ENCODE assay signal across 10 cellular contexts in genomic region chr3:114566162-114566755, GRCh38.
DNase-seq lines count a peak whose midpoint lies in the region; ATAC-seq and TF ChIP-seq lines count a peak whose summit lies in the region.
"Had no signal": no experiment of that assay in that cellular context is flagged by ENCODE, and none has a peak within 500 bp of the region (broad histone marks: within the 10 kb centered on the region; RNA-seq: fewer than 3 reads in every experiment).

No MANE protein-coding gene starts in this region.

- WGBS in ovary, 3 donors, result 92 to 96% (median 92%) methylated on average over 5 of the region's 5 CpGs
- 85 to 91% methylated on average over 5 of the region's 5 CpGs for whole genome bisulfite sequencing in sigmoid colon, 2 donors

- H3K4me3 ChIP-seq in ovary (no peak overlapping the region), sigmoid colon (no peak overlapping the region), PC-3 (ENCODE audit: low read length) (no peak overlapping the region)

- no peaks in the 10 kb centered on the region for H3K79me2 ChIP-seq in PC-3 (ENCODE audit: low read length)

- no peaks in the 10 kb centered on the region for H3K9me2 ChIP-seq in PC-3 (replicated peaks; ENCODE audit: low read length)

- TF ChIP-seq POLR2A in ovary (IDR thresholded peaks at IDR 0.05) (no peak), sigmoid colon (IDR thresholded peaks at IDR 0.05) (no peak)

- H3F3A ChIP-seq in PC-3 (ENCODE audit: low read length, unreplicated experiment), result no peaks in the 10 kb centered on the region

- DNase-seq in iris pigment epithelial cell (ENCODE audit: low read depth) (peak; percentile 20), ovary (no peak), sigmoid colon (no peak), PC-3 (no peak)
- DNase-seq: DMS 273 treated with DMSO at 0.1 percent for 48 hours, NCI-H1417 had no signal

- H2AFZ ChIP-seq in PC-3 (ENCODE audit: low read length), result no peak overlapping the region

- POLR2A ChIA-PET in PC-3 (lab: Charles Lee; ENCODE audit: unreplicated experiment), result no interaction called here

- H3K27ac ChIP-seq in ovary (no peak overlapping the region), sigmoid colon (no peak overlapping the region), PC-3 (ENCODE audit: low read length) (no peak overlapping the region)

- H3K4me1 ChIP-seq in ovary (ENCODE audit: insufficient read depth), result no peaks in the 10 kb centered on the region
- H3K4me1 ChIP-seq in sigmoid colon, result no peaks in the 10 kb centered on the region
- no peaks in the 10 kb centered on the region for H3K4me1 ChIP-seq in PC-3 (ENCODE audit: insufficient read depth, low read length)

- CTCF ChIA-PET in PC-3 (lab: Charles Lee), result no interaction called here

- no peak for TF ChIP-seq CTCF in ovary (IDR thresholded peaks at IDR 0.05)
- TF ChIP-seq CTCF in sigmoid colon (IDR thresholded peaks at IDR 0.05), result no peak
- TF ChIP-seq CTCF in PC-3 (conservative IDR thresholded peaks at IDR 0.05; ENCODE audit: low read depth, low read length), result no peak

- no peak for TF ChIP-seq EP300 in ovary (IDR thresholded peaks at IDR 0.05)
- TF ChIP-seq EP300 in sigmoid colon (IDR thresholded peaks at IDR 0.05), result no peak

- H3K9me3 ChIP-seq in ovary, result no peaks in the 10 kb centered on the region
- H3K9me3 ChIP-seq in sigmoid colon, result no peaks in the 10 kb centered on the region
- no peaks in the 10 kb centered on the region for H3K9me3 ChIP-seq in PC-3 (ENCODE audit: low read length)

- H3K27me3 ChIP-seq in ovary (no peaks in the 10 kb centered on the region), sigmoid colon (no peaks in the 10 kb centered on the region), PC-3 (ENCODE audit: low read length) (no peaks in the 10 kb centered on the region)

- H3K9ac ChIP-seq in PC-3 (ENCODE audit: low read length), result no peak overlapping the region

- H3K4me2 ChIP-seq in PC-3 (ENCODE audit: low read length), result no peak overlapping the region

- no peaks in the 10 kb centered on the region for H4K20me1 ChIP-seq in PC-3 (ENCODE audit: low read length)

- ATAC-seq in GM18511 (IDR thresholded peaks at IDR 0.05; ENCODE audit: unreplicated experiment) (peak; percentile 87), GM21360 (IDR thresholded peaks at IDR 0.05; ENCODE audit: unreplicated experiment) (peak; percentile 92), HG03097 (IDR thresholded peaks at IDR 0.05; ENCODE audit: low FRiP score, unreplicated experiment) (peak; percentile 89), SK-N-SH treated with all-trans-retinoic acid at 6 μM for 48 hours (no peak), PC-3 (no peak)

- H3K36me3 ChIP-seq in ovary (no peaks in the 10 kb centered on the region), sigmoid colon (no peaks in the 10 kb centered on the region), PC-3 (ENCODE audit: low read depth, low read length) (no peaks in the 10 kb centered on the region)

- intact Hi-C loops in ovary (cut with DNase I), result no loop called here
- intact Hi-C loops in sigmoid colon (cut with DNase I), result no loop called here
- intact Hi-C loops in PC-3 (cut with micrococcal nuclease), result no loop called here

- no TSS peak for BruUV-seq in PC-3 (replicated peaks; lab: Mats Ljungman, UMichigan)

TF ChIP-seq in SK-N-SH treated with all-trans-retinoic acid at 6 μM for 48 hours, 23 proteins besides CTCF, POLR2A, EP300 and RAD21:
- no peak for TF ChIP-seq ZNF70 (CRISPR knock-in tag; IDR thresholded peaks at IDR 0.05)
- TF ChIP-seq GLIS3 (CRISPR knock-in tag; IDR thresholded peaks at IDR 0.05), result no peak
- TF ChIP-seq ZFP3 (CRISPR knock-in tag; IDR thresholded peaks at IDR 0.05), result no peak
- TF ChIP-seq CREB5 (CRISPR knock-in tag; IDR thresholded peaks at IDR 0.05; ENCODE audit: low read depth), result no peak
- TF ChIP-seq RARB (CRISPR knock-in tag; IDR thresholded peaks at IDR 0.05), result no peak
- no peak for TF ChIP-seq ARNTL (CRISPR knock-in tag; IDR thresholded peaks at IDR 0.05; ENCODE audit: borderline replicate concordance, low read depth)
- TF ChIP-seq ESRRG (CRISPR knock-in tag; IDR thresholded peaks at IDR 0.05), result no peak
- TF ChIP-seq PATZ1 (CRISPR knock-in tag; IDR thresholded peaks at IDR 0.05; ENCODE audit: borderline replicate concordance), result no peak
- TF ChIP-seq BACH2 (CRISPR knock-in tag; IDR thresholded peaks at IDR 0.05; ENCODE audit: borderline replicate concordance), result no peak
- no peak for TF ChIP-seq ZC3H10 (CRISPR knock-in tag; IDR thresholded peaks at IDR 0.05)
- TF ChIP-seq OSR1 (CRISPR knock-in tag; IDR thresholded peaks at IDR 0.05), result no peak
- no peak for TF ChIP-seq SNAI2 (CRISPR knock-in tag; IDR thresholded peaks at IDR 0.05)

Comparison
In these comparisons a context has a peak if more than half of its experiments do, and no peak if none do; other contexts are left out.
1. ATAC-seq: peak in GM18511 (single experiment), GM21360 (single experiment) and HG03097 (single experiment); none in SK-N-SH treated with all-trans-retinoic acid at 6 μM for 48 hours (single experiment) and PC-3 (single experiment).